ENCODE assay signal across 16 cellular contexts in the genomic region with DNA sequence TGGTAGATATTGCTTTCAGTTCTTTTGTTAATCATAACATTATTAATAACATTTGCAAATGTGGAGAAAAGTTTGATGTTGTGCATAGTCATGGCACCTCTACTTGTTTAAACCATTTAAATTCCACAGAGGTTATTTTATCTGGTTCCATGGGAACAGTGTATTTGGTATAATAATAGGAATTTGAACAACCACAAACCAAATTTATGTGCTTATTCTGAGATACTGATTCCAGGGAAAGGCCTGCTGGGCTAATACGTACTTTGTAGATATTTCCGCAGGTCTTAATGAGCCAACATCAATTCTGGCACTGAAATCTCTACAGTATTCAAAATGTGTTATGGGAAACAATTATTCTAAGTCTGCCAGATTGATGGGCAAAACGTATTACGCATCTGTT.
"Had no signal": no experiment of that assay in that cellular context is flagged by ENCODE, and none has a peak within 500 bp of the region (broad histone marks: within the 10 kb centered on the region; RNA-seq: fewer than 3 reads in every experiment).

No MANE protein-coding gene starts in this region.

- H3K9me3 ChIP-seq: colonic mucosa, lower lobe of right lung, sigmoid colon, thyroid gland had no signal

- H3K4me1 ChIP-seq: colonic mucosa, lower lobe of right lung, sigmoid colon, spleen, thyroid gland had no signal

- DNase-seq: activated CD4-positive, alpha-beta T cell treated with anti-CD3 and anti-CD28 coated beads, Interleukin-2, amount 50 U/mL, for 4 hours; activated effector memory CD4-positive, alpha-beta T cell treated with anti-CD3 and anti-CD28 coated beads, Interleukin-2, amount 50 U/mL, for 16 hours; activated T-cell treated with anti-CD3 and anti-CD28 coated beads, Interleukin-2, amount 50 U/mL, for 72 hours; caudate nucleus; colonic mucosa; hypothalamus; lower lobe of right lung; sigmoid colon; spleen; stimulated activated CD4-positive, alpha-beta T cell treated with anti-CD3 and anti-CD28 coated beads, Interleukin-4, amount 100 ng/mL, for 4 hours; thyroid gland had no signal

- H3K36me3 Mint-ChIP-seq: activated naive CD4-positive, alpha-beta T cell treated with anti-CD3 and anti-CD28 coated beads, Interleukin-2, amount 50 U/mL, for 24 hours; brain; stimulated activated memory B cell treated with anti-CD40 and anti-IgM and Interleukin-4, amounts not matched to agents 10 μg/mL and 1 μg/mL and 100 μg/mL, for 72 hours had no signal

- H3K27me3 ChIP-seq: colonic mucosa, sigmoid colon, spleen, thyroid gland had no signal

- H3K4me3 ChIP-seq: colonic mucosa, lower lobe of right lung, sigmoid colon, spleen, thyroid gland had no signal

- FAIRE-seq: keratinocyte had no signal

- ATAC-seq: activated T-cell treated with anti-CD3 and anti-CD28 coated beads, Interleukin-2, amount 50 U/mL, for 72 hours; lower lobe of right lung; stimulated activated memory B cell treated with anti-CD40 and anti-IgM and Interleukin-4, amounts not matched to agents 10 μg/mL and 1 μg/mL and 100 μg/mL, for 72 hours had no signal

- H3K36me3 ChIP-seq: colonic mucosa, lower lobe of right lung, sigmoid colon, spleen, thyroid gland had no signal

- H3K27ac Mint-ChIP-seq: activated naive CD4-positive, alpha-beta T cell treated with anti-CD3 and anti-CD28 coated beads, Interleukin-2, amount 50 U/mL, for 24 hours; activated T-cell treated with anti-CD3 and anti-CD28 coated beads, Interleukin-2, amount 50 U/mL, for 72 hours; brain; nephron; stimulated activated memory B cell treated with anti-CD40 and anti-IgM and Interleukin-4, amounts not matched to agents 10 μg/mL and 1 μg/mL and 100 μg/mL, for 72 hours had no signal

- H3K27me3 Mint-ChIP-seq: activated naive CD4-positive, alpha-beta T cell treated with anti-CD3 and anti-CD28 coated beads, Interleukin-2, amount 50 U/mL, for 24 hours; stimulated activated memory B cell treated with anti-CD40 and anti-IgM and Interleukin-4, amounts not matched to agents 10 μg/mL and 1 μg/mL and 100 μg/mL, for 72 hours had no signal

- H3K4me1 Mint-ChIP-seq: activated naive CD4-positive, alpha-beta T cell treated with anti-CD3 and anti-CD28 coated beads, Interleukin-2, amount 50 U/mL, for 24 hours; brain; nephron; stimulated activated memory B cell treated with anti-CD40 and anti-IgM and Interleukin-4, amounts not matched to agents 10 μg/mL and 1 μg/mL and 100 μg/mL, for 72 hours had no signal

- H3K4me3 Mint-ChIP-seq: activated naive CD4-positive, alpha-beta T cell treated with anti-CD3 and anti-CD28 coated beads, Interleukin-2, amount 50 U/mL, for 24 hours; activated T-cell treated with anti-CD3 and anti-CD28 coated beads, Interleukin-2, amount 50 U/mL, for 72 hours; brain; nephron; stimulated activated memory B cell treated with anti-CD40 and anti-IgM and Interleukin-4, amounts not matched to agents 10 μg/mL and 1 μg/mL and 100 μg/mL, for 72 hours had no signal

- H3K27ac ChIP-seq: colonic mucosa, lower lobe of right lung, sigmoid colon, spleen, thyroid gland had no signal
